ENCODE assay signal across 12 cellular contexts in genomic region chr15:48373855-48374421, GRCh38. TPM values are rescaled to one million over a fixed set of nuclear protein-coding genes. Genes with fewer than 3 reads are reported as not detected.
DNase-seq lines count a peak whose midpoint lies in the region; ATAC-seq, FAIRE-seq and TF ChIP-seq lines count a peak whose summit lies in the region.
"Had no signal": no experiment of that assay in that cellular context is flagged by ENCODE, and none has a peak within 500 bp of the region (broad histone marks: within the 10 kb centered on the region; RNA-seq: fewer than 3 reads in every experiment).

No MANE protein-coding gene starts in this region.

- ATAC-seq in lung (ENCODE audit: insufficient read depth, low FRiP score) = peak; percentile 51
- ATAC-seq: CD8-positive, alpha-beta T cell had no signal

- 78 to 87% methylated on average over 10 of the region's 10 CpGs for WGBS in lung, 2 donors
- WGBS in esophagus squamous epithelium, 2 donors = 49 to 52% methylated on average over 10 of the region's 10 CpGs

- no peak overlapping the region for H3K27ac ChIP-seq in lung (ENCODE audit: low read depth in 1 of 2, low read length in 1 of 2)
- H3K27ac ChIP-seq in esophagus squamous epithelium = no peak overlapping the region
- H3K27ac ChIP-seq: skin epidermis had no signal

- TF ChIP-seq POLR2A in NB4 (IDR thresholded peaks at IDR 0.05; ENCODE audit: extremely low read depth, insufficient read length) (no peak), esophagus squamous epithelium (IDR thresholded peaks at IDR 0.05) (no peak), H54 (IDR thresholded peaks at IDR 0.05; ENCODE audit: low read depth, low read length) (no peak)

- intact Hi-C loops in esophagus squamous epithelium (cut with DNase I) = no loop called here

- H3K9me3 ChIP-seq in BE2C (no peaks in the 10 kb centered on the region), lung (ENCODE audit: control insufficient read depth in 2 of 2, insufficient read depth in 1 of 2, low read length in 1 of 2) (peaks cover 0 to 3% of the 10 kb centered on the region in 2 donors), esophagus squamous epithelium (no peaks in the 10 kb centered on the region)

- peak; percentile 23 for DNase-seq in BE2C
- peak; percentile 34 for DNase-seq in NB4 (ENCODE audit: low read depth)
- peak; percentile 66 for DNase-seq in dedifferentiated amniotic fluid mesenchymal stem cell (ENCODE audit: extremely low spot score)
- no peak for DNase-seq in lung (ENCODE audit: low spot score)
- DNase-seq in GM19239 (ENCODE audit: insufficient read length, low spot score) = no peak
- no peak for DNase-seq in esophagus squamous epithelium (lab: John Stamatoyannopoulos, UW)
- no peak for DNase-seq in H54 (ENCODE audit: insufficient read length, low spot score)
- no peak for DNase-seq in NCI-H345 treated with DMSO at 0.1 percent for 48 hours (lab: John Stamatoyannopoulos, UW; ENCODE audit: unreplicated experiment)
- DNase-seq: activated CD4-positive, alpha-beta memory T cell treated with anti-CD3 and anti-CD28 coated beads for 36 hours; CD8-positive, alpha-beta T cell had no signal

- H3K36me3 ChIP-seq in BE2C = no peaks in the 10 kb centered on the region
- no peaks in the 10 kb centered on the region for H3K36me3 ChIP-seq in lung (ENCODE audit: control insufficient read depth in 2 of 2, insufficient read depth in 2 of 2, low read length in 2 of 2)
- H3K36me3 ChIP-seq in esophagus squamous epithelium = no peaks in the 10 kb centered on the region

- no peak for FAIRE-seq in GM19239 (lab: Jason Lieb, UNC)
- FAIRE-seq in H54 (lab: Jason Lieb, UNC) = no peak
- FAIRE-seq: GM12891 had no signal

- TF ChIP-seq CTCF in BE2C (IDR thresholded peaks at IDR 0.05; ENCODE audit: low read depth, low read length) (no peak), NB4 (IDR thresholded peaks at IDR 0.05; ENCODE audit: low read depth, low read length) (no peak), lung (IDR thresholded peaks at IDR 0.05; ENCODE audit: control extremely low read depth, extremely low read depth) (no peak), esophagus squamous epithelium (IDR thresholded peaks at IDR 0.05) (no peak)

- H3K4me1 ChIP-seq in BE2C (no peaks in the 10 kb centered on the region; the same call in 1 of the 2 replicates), lung (ENCODE audit: control insufficient read depth in 2 of 2, insufficient read depth in 2 of 2, low read length in 2 of 2) (no peaks in the 10 kb centered on the region), esophagus squamous epithelium (peaks cover 0 to 16% (median 0%) of the 10 kb centered on the region in 3 donors)

- H3K27me3 ChIP-seq in BE2C = no peaks in the 10 kb centered on the region
- H3K27me3 ChIP-seq in lung (ENCODE audit: control insufficient read depth, insufficient read depth) = no peaks in the 10 kb centered on the region
- no peaks in the 10 kb centered on the region for H3K27me3 ChIP-seq in esophagus squamous epithelium

- H3K4me3 ChIP-seq in BE2C (ENCODE audit: low read depth, low read length) (no peak overlapping the region), NB4 (ENCODE audit: low read depth, low read length) (no peak overlapping the region), lung (no peak overlapping the region), esophagus squamous epithelium (no peak overlapping the region)
- H3K4me3 ChIP-seq: skin epidermis had no signal

RNA-seq across cellular contexts. Expression of gene DUT, which starts 42.7 kb away (rescaled TPM):
- polyA plus RNA-seq in BE2C (2012; ENCODE audit: insufficient read depth, insufficient read length, low read depth) = 124 TPM
- total RNA-seq in lung = 10 to 100 TPM; 71.8 to 74.0 TPM
- polyA plus RNA-seq in lung = 10 to 100 TPM; 40.7 to 67.8 TPM
- 10 to 100 TPM; 63.5 to 90.1 (median 75.7) TPM for total RNA-seq in esophagus squamous epithelium

Comparison
In these comparisons a context has a peak if more than half of its experiments do, and no peak if none do; other contexts are left out.
1. DNase-seq: peak in BE2C (single experiment), NB4 (single experiment) and dedifferentiated amniotic fluid mesenchymal stem cell (single experiment); none in lung (single experiment), GM19239 (single experiment), esophagus squamous epithelium (single experiment), H54 (single experiment) and NCI-H345 treated with DMSO at 0.1 percent for 48 hours (single experiment).